1 cellular context compared by ENCODE assay signal in genomic region chr22:45645526-45646414, GRCh38.
TF ChIP-seq lines count a peak whose summit lies in the region.

No MANE protein-coding gene starts in this region.

TF ChIP-seq in HepG2, 621 proteins besides CTCF, POLR2A, EP300 and RAD21 (continued from another document and continues in another):
- no peak for TF ChIP-seq ZBTB39 (CRISPR knock-in tag; IDR thresholded peaks at IDR 0.05)
- no peak for TF ChIP-seq ARID3A (IDR thresholded peaks at IDR 0.05; ENCODE audit: low read depth, low read length)
- TF ChIP-seq ZNF644 (CRISPR knock-in tag; IDR thresholded peaks at IDR 0.05; ENCODE audit: low read depth): no peak
- TF ChIP-seq RFXANK (CRISPR knock-in tag; IDR thresholded peaks at IDR 0.05): no peak
- TF ChIP-seq KLF9 (CRISPR knock-in tag; IDR thresholded peaks at IDR 0.05; ENCODE audit: low read depth): no peak
- TF ChIP-seq AHR (CRISPR knock-in tag; IDR thresholded peaks at IDR 0.05): no peak
- no peak for TF ChIP-seq ZNF3 (CRISPR knock-in tag; IDR thresholded peaks at IDR 0.05)
- TF ChIP-seq MAFF (IDR thresholded peaks at IDR 0.05; ENCODE audit: low read depth, low read length): no peak
- peak; percentile 72 for TF ChIP-seq HOXA3 (CRISPR knock-in tag; IDR thresholded peaks at IDR 0.05)
- TF ChIP-seq RELA (CRISPR knock-in tag; IDR thresholded peaks at IDR 0.05): no peak
- TF ChIP-seq GPBP1L1 (CRISPR knock-in tag; IDR thresholded peaks at IDR 0.05): no peak
- no peak for TF ChIP-seq ZBTB44 (CRISPR knock-in tag; IDR thresholded peaks at IDR 0.05)
- no peak for TF ChIP-seq KIAA2018 (CRISPR knock-in tag; IDR thresholded peaks at IDR 0.05; ENCODE audit: borderline replicate concordance)
- peak; percentile 10; the same call in 1 of the 2 replicates for TF ChIP-seq ZNF121 (CRISPR knock-in tag; IDR thresholded peaks at IDR 0.05)
- TF ChIP-seq ZNF33A (CRISPR knock-in tag; IDR thresholded peaks at IDR 0.05; ENCODE audit: borderline replicate concordance): no peak
- no peak for TF ChIP-seq ZFP82 (CRISPR knock-in tag; IDR thresholded peaks at IDR 0.05; ENCODE audit: borderline replicate concordance)
- 0 out of 2 replicates have a peak, but pooled peaks have one; percentile 39 for TF ChIP-seq CAMTA2 (CRISPR knock-in tag; IDR thresholded peaks at IDR 0.05; ENCODE audit: borderline replicate concordance)
- TF ChIP-seq JUND (CRISPR knock-in tag; IDR thresholded peaks at IDR 0.05): no peak
- TF ChIP-seq ZBTB49 (CRISPR knock-in tag; IDR thresholded peaks at IDR 0.05; ENCODE audit: borderline replicate concordance): no peak
- TF ChIP-seq SNAI1 (CRISPR knock-in tag; IDR thresholded peaks at IDR 0.05; ENCODE audit: borderline replicate concordance): no peak
- TF ChIP-seq THAP11 (CRISPR knock-in tag; IDR thresholded peaks at IDR 0.05): 0 out of 2 replicates have a peak, but pooled peaks have one; percentile 36
- no peak for TF ChIP-seq ZNF558 (CRISPR knock-in tag; IDR thresholded peaks at IDR 0.05; ENCODE audit: borderline replicate concordance)
- TF ChIP-seq MYPOP (CRISPR knock-in tag; IDR thresholded peaks at IDR 0.05): no peak
- TF ChIP-seq ZNF687 (CRISPR knock-in tag; IDR thresholded peaks at IDR 0.05): peak; percentile 92
- TF ChIP-seq ZNF512 (CRISPR knock-in tag; IDR thresholded peaks at IDR 0.05): no peak
- no peak for TF ChIP-seq TRIM22 (IDR thresholded peaks at IDR 0.05)
